Comparison of ENCODE assay signal across 8 cellular contexts in the genomic region with DNA sequence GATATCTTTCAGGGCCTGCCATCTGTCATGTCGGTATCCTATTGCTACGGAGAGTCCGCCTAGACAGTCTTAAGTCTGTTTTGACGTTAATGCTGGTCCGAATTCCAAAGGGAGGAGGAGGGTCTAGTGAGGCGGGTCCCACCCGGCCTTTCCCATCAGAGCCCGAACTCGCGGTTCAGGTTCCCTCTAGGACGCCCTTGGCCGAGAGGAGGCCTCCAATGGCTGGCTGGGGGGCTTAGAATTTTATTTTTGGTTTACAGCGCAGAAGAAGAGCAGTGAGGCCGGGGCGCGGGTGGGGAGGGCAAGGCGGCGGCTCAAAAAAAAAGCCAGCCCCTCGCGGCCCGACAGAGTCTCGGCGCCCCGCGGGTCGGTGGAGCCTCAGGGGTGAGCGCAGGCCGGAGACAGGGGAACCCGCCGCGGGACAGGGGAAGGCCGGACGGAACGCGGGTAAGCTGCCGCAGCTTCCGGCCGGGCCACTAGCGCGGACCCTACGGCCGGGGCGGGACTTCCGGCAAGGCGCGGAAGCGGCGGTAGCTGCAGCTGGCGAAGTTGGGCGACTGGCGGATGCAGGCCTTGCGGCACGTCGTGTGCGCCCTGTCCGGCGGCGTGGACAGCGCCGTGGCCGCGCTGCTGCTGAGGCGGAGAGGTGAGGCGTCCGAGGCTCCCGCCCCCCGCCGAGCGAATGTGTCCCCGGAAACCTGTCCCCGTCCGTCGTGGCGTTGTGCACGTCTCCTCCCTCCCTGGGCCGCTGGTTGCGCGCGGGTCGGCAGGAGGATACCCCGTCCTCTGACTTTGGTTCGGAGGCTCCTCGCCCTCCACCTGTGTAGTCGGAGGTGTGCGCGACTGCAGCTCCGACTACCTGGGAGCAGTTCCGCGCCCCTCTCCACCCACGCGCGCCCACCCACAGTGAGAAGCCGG. TPM values are rescaled to one million over a fixed set of nuclear protein-coding genes. Genes with fewer than 3 reads are reported as not detected.
DNase-seq lines count a peak whose midpoint lies in the region; ATAC-seq and TF ChIP-seq lines count a peak whose summit lies in the region.

Gene TRMU (plus strand): TSS at position 514 of the 918 bp plus-strand sequence. CDS start 51 bp downstream, at position 565.

- H3K27ac ChIP-seq in caudate nucleus (ENCODE audit: low read depth, low read length), result peak within 1 kb of the TSS; percentile 88

- H3K9me3 Mint-ChIP-seq in activated B cell treated with CpG ODN at 0.5 μM for 24 hours, result no peaks in the 10 kb centered on the region

- H3K36me3 Mint-ChIP-seq in activated B cell treated with CpG ODN at 0.5 μM for 24 hours (ENCODE audit: low read depth), result peaks cover 41% of the 10 kb centered on the region

- peak within 1 kb of the TSS; percentile 92 for H3K27ac Mint-ChIP-seq in activated B cell treated with CpG ODN at 0.5 μM for 24 hours

- DNase-seq in NCI-H1092 (lab: John Stamatoyannopoulos, UW), result peak; percentile 19
- DNase-seq in NCI-H1092 treated with DMSO at 0.1 percent for 48 hours (lab: John Stamatoyannopoulos, UW), result no peak
- DNase-seq in NCI-H2196 treated with DMSO at 0.1 percent for 48 hours (lab: John Stamatoyannopoulos, UW; ENCODE audit: unreplicated experiment), result peak; percentile 81
- DNase-seq in activated B cell treated with CpG ODN at 0.5 μM for 24 hours, result peak; percentile 82
- peak in 57 of 61 donors; percentile 25 to 89 (median 71) for DNase-seq in caudate nucleus (lab: John Stamatoyannopoulos, UW)
- DNase-seq in iris pigment epithelial cell (ENCODE audit: low read depth), result peak; percentile 92
- peak; percentile 68 to 69 for DNase-seq in stimulated activated CD4-positive, alpha-beta T cell treated with anti-CD3 and anti-CD28 coated beads, Interleukin-12 subunit alpha, Interleukin-12 subunit beta, amount 100 ng/mL, for 24 hours (ENCODE audit: low read depth in 2 of 2)

- ATAC-seq in HG02943 (IDR thresholded peaks at IDR 0.05; ENCODE audit: low read depth, unreplicated experiment) (peak; percentile 84), activated B cell treated with CpG ODN at 0.5 μM for 24 hours (ENCODE audit: low read depth) (peak; percentile 92)

- POLR2A ChIA-PET in activated B cell treated with CpG ODN at 0.5 μM for 24 hours (lab: Charles Lee), result interaction anchor here (0.7 to 1.7 kb wide), 15 partner anchors 36 to 427 kb away, joined by 3 to 5 read pairs (median 3); partner anchors contain the start of genes CDPF1, GTSE1 and TBC1D22A

- TF ChIP-seq CTCF in activated B cell treated with CpG ODN at 0.5 μM for 24 hours (IDR thresholded peaks at IDR 0.05), result no peak

- H3K27me3 Mint-ChIP-seq in activated B cell treated with CpG ODN at 0.5 μM for 24 hours, result no peaks in the 10 kb centered on the region

- peaks cover 26% of the 10 kb centered on the region for H3K4me1 Mint-ChIP-seq in activated B cell treated with CpG ODN at 0.5 μM for 24 hours

- peak within 1 kb of the TSS; percentile 93 for H3K4me3 Mint-ChIP-seq in activated B cell treated with CpG ODN at 0.5 μM for 24 hours

- intact Hi-C loops in activated B cell treated with CpG ODN at 0.5 μM for 24 hours (cut with micrococcal nuclease), result loop anchor here (1.0 to 10.0 kb wide), 5 partner anchors 39 to 427 kb away; partner anchors contain the start of genes CDPF1, GTSE1 and TBC1D22A

- CTCF ChIA-PET in activated B cell treated with CpG ODN at 0.5 μM for 24 hours (lab: Charles Lee), result no interaction called here

RNA-seq across cellular contexts. Expression of gene TRMU, which starts in this region (rescaled TPM):
- 52.2 and 60.0 TPM in 2 replicates for total RNA-seq in activated B cell treated with CpG ODN at 0.5 μM for 24 hours
